Comparison of ENCODE assay signal across 1 cellular context in the genomic region with DNA sequence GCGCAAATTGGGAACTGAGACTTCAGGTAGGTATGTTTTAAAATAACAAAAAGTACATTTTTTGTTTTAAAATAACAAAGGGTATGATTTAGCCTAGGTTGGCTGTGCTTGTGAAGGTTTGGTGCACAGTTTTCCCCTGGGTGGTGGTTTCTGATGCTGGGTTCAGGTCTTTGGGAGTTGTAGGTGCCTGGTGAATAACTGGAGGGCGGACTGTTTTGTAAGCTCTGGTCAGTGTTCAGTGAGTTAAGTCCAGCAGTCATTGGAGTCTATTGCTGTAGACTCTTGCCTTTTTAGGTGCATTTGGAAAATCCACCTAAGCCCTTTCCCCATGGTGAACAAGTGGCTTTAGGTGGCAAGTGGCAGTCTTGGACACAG.
TF ChIP-seq lines count a peak whose summit lies in the region.

No MANE protein-coding gene starts in this region.

TF ChIP-seq in GM23338, 12 proteins besides CTCF, POLR2A, EP300 and RAD21 (continued from another document):
- TF ChIP-seq JUNB (IDR thresholded peaks at IDR 0.05; ENCODE audit: unreplicated experiment), result no peak
